8 cellular contexts compared by ENCODE assay signal in the genomic region with DNA sequence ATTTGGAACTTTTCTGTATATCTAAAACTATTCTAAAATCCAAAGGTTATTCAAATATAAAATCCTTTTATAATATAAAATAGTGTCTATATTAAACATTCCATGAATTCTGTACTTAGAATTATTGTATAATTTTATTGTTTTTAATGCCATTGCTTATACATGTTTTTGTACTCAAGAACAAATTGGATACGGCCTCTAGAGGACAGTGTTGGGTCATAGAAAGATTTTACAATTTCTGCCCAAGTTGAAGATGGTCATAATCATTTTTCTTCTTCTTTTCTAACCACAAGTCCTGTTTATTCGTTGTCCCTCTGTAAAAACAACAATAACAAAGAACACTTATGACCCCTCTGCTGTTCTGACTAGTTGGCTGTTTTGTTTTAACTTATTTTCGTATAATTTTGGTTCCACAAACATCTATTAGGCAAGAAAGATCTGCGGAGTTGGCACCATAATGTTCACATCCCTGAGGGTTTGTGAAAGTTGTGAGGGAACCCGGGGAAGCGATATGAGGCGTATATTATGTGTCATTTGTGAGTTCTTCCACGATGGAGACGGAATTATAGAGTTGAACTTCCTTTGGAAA.
DNase-seq lines count a peak whose midpoint lies in the region; ATAC-seq, FAIRE-seq and TF ChIP-seq lines count a peak whose summit lies in the region.

No MANE protein-coding gene starts in this region.

- H3K36me3 ChIP-seq in DND-41 (ENCODE audit: insufficient read depth, low read length) (no peaks in the 10 kb centered on the region), astrocyte (ENCODE audit: insufficient read depth, low read length) (no peaks in the 10 kb centered on the region), lung (ENCODE audit: control insufficient read depth in 2 of 2, insufficient read depth in 2 of 2, low read length in 2 of 2) (no peaks in the 10 kb centered on the region)

- TF ChIP-seq CTCF in DND-41 (IDR thresholded peaks at IDR 0.05; ENCODE audit: borderline replicate concordance, extremely low read depth, low read length, poor library complexity, severe bottlenecking): peak; percentile 59
- peak; percentile 71 for TF ChIP-seq CTCF in LNCaP clone FGC (IDR thresholded peaks at IDR 0.05; ENCODE audit: control insufficient read depth, extremely low read depth, insufficient read depth)
- TF ChIP-seq CTCF in astrocyte (IDR thresholded peaks at IDR 0.05; ENCODE audit: insufficient read depth, low read depth, low read length): peak; percentile 81
- peak; percentile 20 for TF ChIP-seq CTCF in lung (IDR thresholded peaks at IDR 0.05; ENCODE audit: control extremely low read depth, extremely low read depth)

- H3K27me3 ChIP-seq in DND-41 (ENCODE audit: insufficient read depth, low read length, poor library complexity): no peaks in the 10 kb centered on the region
- H3K27me3 ChIP-seq in astrocyte (ENCODE audit: insufficient read depth, low read length): no peaks in the 10 kb centered on the region
- H3K27me3 ChIP-seq in lung (ENCODE audit: control insufficient read depth, insufficient read depth): no peaks in the 10 kb centered on the region

- no peak overlapping the region for H2AFZ ChIP-seq in DND-41 (ENCODE audit: low read depth, low read length)
- no peak overlapping the region for H2AFZ ChIP-seq in astrocyte (ENCODE audit: low read depth, low read length)

- no peak overlapping the region for H3K27ac Mint-ChIP-seq in astrocyte (ENCODE audit: unreplicated experiment)

- no peaks in the 10 kb centered on the region for H3K79me2 ChIP-seq in DND-41 (ENCODE audit: insufficient read depth, low read length)
- H3K79me2 ChIP-seq in astrocyte (ENCODE audit: insufficient read depth, low read length): no peaks in the 10 kb centered on the region

- H3K4me2 ChIP-seq in DND-41 (ENCODE audit: insufficient read depth, low read length) (no peak overlapping the region), astrocyte (ENCODE audit: low read length) (no peak overlapping the region)

- H4K20me1 ChIP-seq in DND-41 (ENCODE audit: insufficient read depth, low read length) (no peaks in the 10 kb centered on the region), astrocyte (ENCODE audit: insufficient read depth, low read length) (no peaks in the 10 kb centered on the region)

- H3K4me3 ChIP-seq in DND-41 (ENCODE audit: low read depth in 1 of 2, low read length in 2 of 2) (no peak overlapping the region), LNCaP clone FGC (ENCODE audit: low read depth, low read length) (no peak overlapping the region), astrocyte (ENCODE audit: insufficient read depth, low read depth, low read length) (no peak overlapping the region), lung (no peak overlapping the region)

- H3K9me3 Mint-ChIP-seq in astrocyte (ENCODE audit: unreplicated experiment): no peaks in the 10 kb centered on the region

- no peaks in the 10 kb centered on the region for H3K36me3 Mint-ChIP-seq in astrocyte (ENCODE audit: low read depth, unreplicated experiment)

- H3K27me3 Mint-ChIP-seq in astrocyte (ENCODE audit: low read depth, unreplicated experiment): no peaks in the 10 kb centered on the region

- ATAC-seq in DND-41 (ENCODE audit: insufficient read depth, low read depth): no peak
- ATAC-seq in lung (ENCODE audit: insufficient read depth, low FRiP score): no peak
- ATAC-seq in HG02610 (IDR thresholded peaks at IDR 0.05; ENCODE audit: unreplicated experiment): no peak
- no peak for ATAC-seq in HG03159 (IDR thresholded peaks at IDR 0.05; ENCODE audit: unreplicated experiment)

- peak; percentile 20 for FAIRE-seq in astrocyte (lab: Jason Lieb, UNC)

- H3K27ac ChIP-seq in DND-41 (ENCODE audit: low read length) (no peak overlapping the region), astrocyte (ENCODE audit: low read depth, low read length) (no peak overlapping the region), lung (ENCODE audit: low read depth in 1 of 2, low read length in 1 of 2) (no peak overlapping the region)

- DNase-seq in DND-41 (no peak), LNCaP clone FGC (ENCODE audit: low read depth) (peak; percentile 38), astrocyte (ENCODE audit: low read depth) (peak; percentile 43), lung (ENCODE audit: low spot score) (no peak), mucosa of gallbladder (ENCODE audit: low spot score) (no peak), occipital lobe (lab: John Stamatoyannopoulos, UW) (no peak)

- no peak overlapping the region for H3K4me3 Mint-ChIP-seq in astrocyte (ENCODE audit: unreplicated experiment)

- H3K4me1 Mint-ChIP-seq in astrocyte (ENCODE audit: low read depth, unreplicated experiment): peaks cover 5% of the 10 kb centered on the region

- no peaks in the 10 kb centered on the region for H3K9me3 ChIP-seq in DND-41 (ENCODE audit: insufficient read depth, low read length, severe bottlenecking)
- no peaks in the 10 kb centered on the region for H3K9me3 ChIP-seq in astrocyte (ENCODE audit: insufficient read depth, low read depth, low read length)
- H3K9me3 ChIP-seq in lung (ENCODE audit: control insufficient read depth in 2 of 2, insufficient read depth in 1 of 2, low read length in 1 of 2): no peaks in the 10 kb centered on the region

- H3K9ac ChIP-seq in DND-41 (ENCODE audit: low read depth, low read length) (no peak overlapping the region), astrocyte (ENCODE audit: low read length) (no peak overlapping the region)

- 70 to 74% methylated on average over 9 of the region's 9 CpGs for WGBS in lung, 2 donors

- H3K4me1 ChIP-seq in DND-41 (ENCODE audit: insufficient read depth, low read length): no peaks in the 10 kb centered on the region
- H3K4me1 ChIP-seq in astrocyte (ENCODE audit: insufficient read depth, low read length): peaks cover 5% of the 10 kb centered on the region
- no peaks in the 10 kb centered on the region for H3K4me1 ChIP-seq in lung (ENCODE audit: control insufficient read depth in 2 of 2, insufficient read depth in 2 of 2, low read length in 2 of 2)

Comparison
In these comparisons a context has a peak if more than half of its experiments do, and no peak if none do; other contexts are left out.
1. DNase-seq: peak in LNCaP clone FGC (single experiment) and astrocyte (single experiment); none in DND-41 (single experiment), lung (single experiment), mucosa of gallbladder (single experiment) and occipital lobe (single experiment).
2. CTCF ChIP-seq: peak in every context shown above with its lines; median percentile 81 in astrocyte; 71 in LNCaP clone FGC; 59 in DND-41; 20 in lung.